8 cellular contexts compared by ENCODE assay signal in the genomic region with DNA sequence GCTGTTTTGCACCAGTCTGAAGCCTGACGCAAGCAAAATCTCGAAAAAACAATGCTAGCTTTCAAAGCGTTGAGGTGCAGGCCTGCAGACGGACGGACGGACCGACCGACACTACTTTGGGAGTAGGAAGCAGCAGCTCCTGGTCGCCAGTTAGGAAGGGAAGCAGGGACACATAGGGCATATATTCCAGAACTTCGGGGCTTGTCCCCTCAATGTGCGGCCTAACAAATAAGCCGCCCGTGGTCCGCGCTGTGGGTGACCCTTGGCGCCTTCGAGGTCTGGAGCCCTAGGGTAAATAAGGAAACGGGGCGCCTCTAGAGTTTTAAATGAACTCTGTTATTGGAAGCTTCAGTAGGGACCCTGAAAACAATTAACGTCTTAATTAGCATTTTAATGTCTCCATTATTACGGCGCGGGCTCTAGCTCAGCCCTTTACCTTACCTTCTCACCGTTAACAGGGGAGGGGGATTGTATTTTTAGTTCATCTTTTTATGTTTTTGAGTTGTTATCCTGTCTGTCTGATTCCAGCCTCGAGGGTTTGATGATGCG. TPM values are rescaled to one million over a fixed set of nuclear protein-coding genes. Genes with fewer than 3 reads are reported as not detected.
DNase-seq lines count a peak whose midpoint lies in the region; ATAC-seq lines count a peak whose summit lies in the region.

No MANE protein-coding gene starts in this region.

- H3K9me3 Mint-ChIP-seq in activated T-helper 17 cell treated with anti-CD3 and anti-CD28 coated beads, Interleukin-2, amount 50 U/mL, for 72 hours = no peaks in the 10 kb centered on the region
- peaks cover under 1% of the 10 kb centered on the region for H3K9me3 Mint-ChIP-seq in stimulated activated memory B cell treated with anti-CD40 and anti-IgM and Interleukin-4, amounts not matched to agents 10 μg/mL and 1 μg/mL and 100 μg/mL, for 72 hours

- H3K36me3 ChIP-seq in HUES48 (ENCODE audit: control insufficient read depth, insufficient read depth, low read length) (no peaks in the 10 kb centered on the region; the same call in 1 of the 2 replicates), iPS-18a (ENCODE audit: control insufficient read depth, low read depth, low read length) (no peaks in the 10 kb centered on the region)

- peaks cover 9% of the 10 kb centered on the region for H3K36me3 Mint-ChIP-seq in activated T-helper 17 cell treated with anti-CD3 and anti-CD28 coated beads, Interleukin-2, amount 50 U/mL, for 72 hours (ENCODE audit: low read depth)
- H3K36me3 Mint-ChIP-seq in stimulated activated memory B cell treated with anti-CD40 and anti-IgM and Interleukin-4, amounts not matched to agents 10 μg/mL and 1 μg/mL and 100 μg/mL, for 72 hours = peaks cover 17% of the 10 kb centered on the region

- DNase-seq in occipital lobe (lab: John Stamatoyannopoulos, UW) (no peak), NCI-H1694 treated with DMSO at 0.1 percent for 48 hours (lab: John Stamatoyannopoulos, UW) (no peak)

- no peak for ATAC-seq in activated T-helper 17 cell treated with anti-CD3 and anti-CD28 coated beads, Interleukin-2, amount 50 U/mL, for 72 hours (replicated peaks)
- ATAC-seq in stimulated activated memory B cell treated with anti-CD40 and anti-IgM and Interleukin-4, amounts not matched to agents 10 μg/mL and 1 μg/mL and 100 μg/mL, for 72 hours = no peak
- ATAC-seq in GM21825 (IDR thresholded peaks at IDR 0.05; ENCODE audit: unreplicated experiment) = no peak
- ATAC-seq in GM19452 (IDR thresholded peaks at IDR 0.05; ENCODE audit: unreplicated experiment) = no peak

- peak overlapping the region; percentile 68 for H3K4me3 Mint-ChIP-seq in activated T-helper 17 cell treated with anti-CD3 and anti-CD28 coated beads, Interleukin-2, amount 50 U/mL, for 72 hours
- peak overlapping the region; percentile 96 for H3K4me3 Mint-ChIP-seq in stimulated activated memory B cell treated with anti-CD40 and anti-IgM and Interleukin-4, amounts not matched to agents 10 μg/mL and 1 μg/mL and 100 μg/mL, for 72 hours

- H3K27ac Mint-ChIP-seq in activated T-helper 17 cell treated with anti-CD3 and anti-CD28 coated beads, Interleukin-2, amount 50 U/mL, for 72 hours = no peak overlapping the region
- peak overlapping the region; percentile 100 for H3K27ac Mint-ChIP-seq in stimulated activated memory B cell treated with anti-CD40 and anti-IgM and Interleukin-4, amounts not matched to agents 10 μg/mL and 1 μg/mL and 100 μg/mL, for 72 hours

- peaks cover 40% of the 10 kb centered on the region for H3K27me3 Mint-ChIP-seq in activated T-helper 17 cell treated with anti-CD3 and anti-CD28 coated beads, Interleukin-2, amount 50 U/mL, for 72 hours
- no peaks in the 10 kb centered on the region for H3K27me3 Mint-ChIP-seq in stimulated activated memory B cell treated with anti-CD40 and anti-IgM and Interleukin-4, amounts not matched to agents 10 μg/mL and 1 μg/mL and 100 μg/mL, for 72 hours

- H3K27ac ChIP-seq in HUES48 (ENCODE audit: low read depth, low read length) (peak overlapping the region; percentile 18), iPS-18a (ENCODE audit: low read length) (no peak overlapping the region)

- no peak overlapping the region for H3K9ac ChIP-seq in HUES48 (ENCODE audit: low read depth, low read length)
- H3K9ac ChIP-seq in iPS-18a (ENCODE audit: low read length) = no peak overlapping the region

- H3K9me3 ChIP-seq in HUES48 (ENCODE audit: control insufficient read depth, insufficient read depth, low read length) (no peaks in the 10 kb centered on the region), iPS-18a (ENCODE audit: control insufficient read depth, low read depth, low read length) (no peaks in the 10 kb centered on the region)

- peak overlapping the region; percentile 57 for H3K4me3 ChIP-seq in HUES48 (ENCODE audit: low read depth, low read length)
- H3K4me3 ChIP-seq in iPS-18a (ENCODE audit: low read length) = peak overlapping the region; percentile 40

- H3K4me1 ChIP-seq in HUES48 (ENCODE audit: control insufficient read depth, insufficient read depth, low read length) (peaks cover 28% of the 10 kb centered on the region), iPS-18a (ENCODE audit: control insufficient read depth, low read depth, low read length) (peaks cover 20% of the 10 kb centered on the region)

- peaks cover 6% of the 10 kb centered on the region for H3K4me1 Mint-ChIP-seq in activated T-helper 17 cell treated with anti-CD3 and anti-CD28 coated beads, Interleukin-2, amount 50 U/mL, for 72 hours
- peaks cover 42% of the 10 kb centered on the region for H3K4me1 Mint-ChIP-seq in stimulated activated memory B cell treated with anti-CD40 and anti-IgM and Interleukin-4, amounts not matched to agents 10 μg/mL and 1 μg/mL and 100 μg/mL, for 72 hours

- H3K27me3 ChIP-seq in HUES48 (ENCODE audit: control insufficient read depth, insufficient read depth, low read length) (peaks cover 85% of the 10 kb centered on the region), iPS-18a (ENCODE audit: control insufficient read depth, insufficient read depth, low read length) (peaks cover 98% of the 10 kb centered on the region)

RNA-seq across cellular contexts. Expression of gene HHEX, which starts 1.4 kb away (rescaled TPM):
- total RNA-seq in activated T-helper 17 cell treated with anti-CD3 and anti-CD28 coated beads, Interleukin-2, amount 50 U/mL, for 72 hours = 1 to 10 TPM in 1 of 2 donors, under 1 TPM in 1; 0.53 to 1.9 TPM
- total RNA-seq in occipital lobe = 1.6 TPM
